Comparison of ENCODE assay signal across 17 cellular contexts in genomic region chr6:90263653-90264052, GRCh38. TPM values are rescaled to one million over a fixed set of nuclear protein-coding genes. Genes with fewer than 3 reads are reported as not detected.
DNase-seq lines count a peak whose midpoint lies in the region; ATAC-seq lines count a peak whose summit lies in the region.
"Had no signal": no experiment of that assay in that cellular context is flagged by ENCODE, and none has a peak within 500 bp of the region (broad histone marks: within the 10 kb centered on the region; RNA-seq: fewer than 3 reads in every experiment).

No MANE protein-coding gene starts in this region.

- POLR2A ChIA-PET in activated CD4-positive, alpha-beta T cell treated with anti-CD3 and anti-CD28 coated beads for 36 hours (lab: Charles Lee), result interaction anchor here (1.5 kb wide), 1 partner anchor 114 kb away, joined by 3 read pairs; no protein-coding TSS in a partner anchor

- H3K4me1 Mint-ChIP-seq in activated CD4-positive, alpha-beta T cell treated with anti-CD3 and anti-CD28 coated beads for 36 hours, result peaks cover 93% of the 10 kb centered on the region
- H3K4me1 Mint-ChIP-seq in activated naive CD8-positive, alpha-beta T cell (ENCODE audit: low read depth), result peaks cover 93% of the 10 kb centered on the region
- H3K4me1 Mint-ChIP-seq in naive B cell, result peaks cover 57 to 81% (median 68%) of the 10 kb centered on the region in 3 donors
- H3K4me1 Mint-ChIP-seq in effector memory CD8-positive, alpha-beta T cell (ENCODE audit: low read depth in 2 of 2), result peaks cover 0 to 7% of the 10 kb centered on the region in 2 donors
- H3K4me1 Mint-ChIP-seq in stimulated activated effector memory CD8-positive, alpha-beta T cell treated with anti-CD3 and anti-CD28 coated beads, Interleukin-12 subunit alpha, Interleukin-12 subunit beta, amount 100 ng/mL, for 72 hours, result peaks cover 30% of the 10 kb centered on the region

- no peak for DNase-seq in activated CD4-positive, alpha-beta T cell treated with anti-CD3 and anti-CD28 coated beads for 36 hours
- no peak for DNase-seq in activated CD4-positive, alpha-beta T cell treated with anti-CD3 and anti-CD28 coated beads for 48 hours
- DNase-seq in H4 (ENCODE audit: low spot score) (peak; percentile 96), naive B cell (no peak)
- DNase-seq in effector memory CD8-positive, alpha-beta T cell, result no peak
- no peak for DNase-seq in stimulated activated effector memory CD8-positive, alpha-beta T cell treated with anti-CD3 and anti-CD28 coated beads, Interleukin-12 subunit alpha, Interleukin-12 subunit beta, amount 100 ng/mL, for 72 hours (ENCODE audit: low spot score in 2 of 2)
- DNase-seq: cerebellar nuclear complex; NCI-H187; SHP77 treated with DMSO at 0.1 percent for 48 hours; stimulated activated CD4-positive, alpha-beta T cell treated with anti-CD3 and anti-CD28 coated beads, Interleukin-12 subunit alpha, Interleukin-12 subunit beta, amount 100 ng/mL, for 4 hours; stomach had no signal

- CTCF ChIA-PET in activated CD4-positive, alpha-beta T cell treated with anti-CD3 and anti-CD28 coated beads for 36 hours (lab: Charles Lee), result interaction anchor here (0.6 to 2.4 kb wide), 7 partner anchors 9 to 305 kb away, joined by 3 to 14 read pairs (median 3); no protein-coding TSS in a partner anchor

- H3K27me3 Mint-ChIP-seq in activated CD4-positive, alpha-beta T cell treated with anti-CD3 and anti-CD28 coated beads for 36 hours, result no peaks in the 10 kb centered on the region
- H3K27me3 Mint-ChIP-seq in activated naive CD8-positive, alpha-beta T cell, result no peaks in the 10 kb centered on the region
- H3K27me3 Mint-ChIP-seq in naive B cell, result no peaks in the 10 kb centered on the region
- H3K27me3 Mint-ChIP-seq in effector memory CD8-positive, alpha-beta T cell, result peaks cover 0 to 26% of the 10 kb centered on the region in 2 donors

- no peak for ATAC-seq in activated CD4-positive, alpha-beta T cell treated with anti-CD3 and anti-CD28 coated beads for 36 hours
- no peak for ATAC-seq in naive B cell (ENCODE audit: low read depth in 2 of 2)
- ATAC-seq in HG02885 (IDR thresholded peaks at IDR 0.05; ENCODE audit: poor library complexity, unreplicated experiment), result no peak
- no peak for ATAC-seq in effector memory CD8-positive, alpha-beta T cell (replicated peaks)
- no peak for ATAC-seq in stimulated activated effector memory CD8-positive, alpha-beta T cell treated with anti-CD3 and anti-CD28 coated beads, Interleukin-12 subunit alpha, Interleukin-12 subunit beta, amount 100 ng/mL, for 72 hours
- ATAC-seq: A549 had no signal

- intact Hi-C loops in activated CD4-positive, alpha-beta T cell treated with anti-CD3 and anti-CD28 coated beads for 36 hours (cut with DNase I, micrococcal nuclease), result no loop called here

- H3K4me3 Mint-ChIP-seq in activated CD4-positive, alpha-beta T cell treated with anti-CD3 and anti-CD28 coated beads for 36 hours, result no peak overlapping the region
- peak overlapping the region; percentile 75 for H3K4me3 Mint-ChIP-seq in activated naive CD8-positive, alpha-beta T cell
- H3K4me3 Mint-ChIP-seq in naive B cell, result no peak overlapping the region
- no peak overlapping the region for H3K4me3 Mint-ChIP-seq in effector memory CD8-positive, alpha-beta T cell
- H3K4me3 Mint-ChIP-seq in stimulated activated effector memory CD8-positive, alpha-beta T cell treated with anti-CD3 and anti-CD28 coated beads, Interleukin-12 subunit alpha, Interleukin-12 subunit beta, amount 100 ng/mL, for 72 hours, result no peak overlapping the region
- H3K4me3 Mint-ChIP-seq: CD4-positive, CD25-positive, alpha-beta regulatory T cell; neural crest cell; T-helper 1 cell treated with Interleukin-12 subunit alpha and Interleukin-12 subunit beta and Interleukin-4 antibody, amounts not matched to agents 30 μg/mL and 1 μg/mL, for 36 hours had no signal

- H3K27ac Mint-ChIP-seq in activated CD4-positive, alpha-beta T cell treated with anti-CD3 and anti-CD28 coated beads for 36 hours, result peak overlapping the region; percentile 73
- peak overlapping the region; percentile 97 for H3K27ac Mint-ChIP-seq in activated naive CD8-positive, alpha-beta T cell
- H3K27ac Mint-ChIP-seq in naive B cell, result peak overlapping the region in 4 of 6 donors; percentile 48 to 88 (median 62)
- no peak overlapping the region for H3K27ac Mint-ChIP-seq in effector memory CD8-positive, alpha-beta T cell
- no peak overlapping the region for H3K27ac Mint-ChIP-seq in stimulated activated effector memory CD8-positive, alpha-beta T cell treated with anti-CD3 and anti-CD28 coated beads, Interleukin-12 subunit alpha, Interleukin-12 subunit beta, amount 100 ng/mL, for 72 hours
- H3K27ac Mint-ChIP-seq: T-helper 1 cell treated with Interleukin-12 subunit alpha and Interleukin-12 subunit beta and Interleukin-4 antibody, amounts not matched to agents 30 μg/mL and 1 μg/mL, for 36 hours had no signal

- H3K36me3 Mint-ChIP-seq in activated CD4-positive, alpha-beta T cell treated with anti-CD3 and anti-CD28 coated beads for 36 hours (ENCODE audit: low read depth), result peaks cover 86% of the 10 kb centered on the region
- peaks cover 54% of the 10 kb centered on the region for H3K36me3 Mint-ChIP-seq in activated naive CD8-positive, alpha-beta T cell
- peaks cover 33 to 49% of the 10 kb centered on the region in 2 donors for H3K36me3 Mint-ChIP-seq in naive B cell
- peaks cover 6% of the 10 kb centered on the region for H3K36me3 Mint-ChIP-seq in effector memory CD8-positive, alpha-beta T cell (ENCODE audit: insufficient read depth)
- H3K36me3 Mint-ChIP-seq in stimulated activated effector memory CD8-positive, alpha-beta T cell treated with anti-CD3 and anti-CD28 coated beads, Interleukin-12 subunit alpha, Interleukin-12 subunit beta, amount 100 ng/mL, for 72 hours, result no peaks in the 10 kb centered on the region

- H3K9me3 Mint-ChIP-seq in activated CD4-positive, alpha-beta T cell treated with anti-CD3 and anti-CD28 coated beads for 36 hours (ENCODE audit: low read depth), result peaks cover 5% of the 10 kb centered on the region
- peaks cover 23% of the 10 kb centered on the region for H3K9me3 Mint-ChIP-seq in activated naive CD8-positive, alpha-beta T cell (ENCODE audit: low read depth)
- no peaks in the 10 kb centered on the region for H3K9me3 Mint-ChIP-seq in naive B cell
- H3K9me3 Mint-ChIP-seq in effector memory CD8-positive, alpha-beta T cell, result no peaks in the 10 kb centered on the region
- no peaks in the 10 kb centered on the region for H3K9me3 Mint-ChIP-seq in stimulated activated effector memory CD8-positive, alpha-beta T cell treated with anti-CD3 and anti-CD28 coated beads, Interleukin-12 subunit alpha, Interleukin-12 subunit beta, amount 100 ng/mL, for 72 hours

RNA-seq across cellular contexts. Expression of gene BACH2, which starts 33.0 kb away (rescaled TPM):
- 10 to 100 TPM; 74.7 to 87.3 TPM for total RNA-seq in activated CD4-positive, alpha-beta T cell treated with anti-CD3 and anti-CD28 coated beads for 36 hours
- 0.06 and 0.31 TPM in 2 replicates for total RNA-seq in H4 (2014; rRNA removed; shearing (Covaris generic))
- 100 to 1,000 TPM in 1 of 6 donors, 10 to 100 TPM in 5; 31.0 to 130 (median 78.4) TPM for polyA plus RNA-seq in naive B cell (ENCODE audit: low read depth in 6 of 6)

Comparison
In these comparisons a context has a peak if more than half of its experiments do, and no peak if none do; other contexts are left out.
1. H3K27ac Mint-ChIP-seq: peak in activated CD4-positive, alpha-beta T cell treated with anti-CD3 and anti-CD28 coated beads for 36 hours (single experiment), activated naive CD8-positive, alpha-beta T cell (single experiment) and naive B cell (4 of 6); none in effector memory CD8-positive, alpha-beta T cell (0 of 2) and stimulated activated effector memory CD8-positive, alpha-beta T cell treated with anti-CD3 and anti-CD28 coated beads, Interleukin-12 subunit alpha, Interleukin-12 subunit beta, amount 100 ng/mL, for 72 hours (single experiment).
2. RNA of gene BACH2, which starts 33.0 kb away (total RNA-seq): 74.7 to 87.3 TPM in activated CD4-positive, alpha-beta T cell treated with anti-CD3 and anti-CD28 coated beads for 36 hours; 0.06 to 0.31 TPM in H4; every median in the first group is over 10 times any median in the second.